In genomic region chr4:103786014-103786413, GRCh38 we compare ENCODE assay signal across 1 cellular context.
TF ChIP-seq lines count a peak whose summit lies in the region.

No MANE protein-coding gene starts in this region.

TF ChIP-seq in HepG2, 621 proteins besides CTCF, POLR2A, EP300 and RAD21 (continued from another document):
- TF ChIP-seq ELF3 (CRISPR knock-in tag; IDR thresholded peaks at IDR 0.05): no peak
- peak; percentile 87 for TF ChIP-seq STAG1 (CRISPR knock-in tag; IDR thresholded peaks at IDR 0.05)
- TF ChIP-seq HNF4A (CRISPR knock-in tag; IDR thresholded peaks at IDR 0.05): peak; percentile 38; the same call in 1 of the 2 replicates
